Comparison of ENCODE assay signal across 8 cellular contexts in the genomic region with DNA sequence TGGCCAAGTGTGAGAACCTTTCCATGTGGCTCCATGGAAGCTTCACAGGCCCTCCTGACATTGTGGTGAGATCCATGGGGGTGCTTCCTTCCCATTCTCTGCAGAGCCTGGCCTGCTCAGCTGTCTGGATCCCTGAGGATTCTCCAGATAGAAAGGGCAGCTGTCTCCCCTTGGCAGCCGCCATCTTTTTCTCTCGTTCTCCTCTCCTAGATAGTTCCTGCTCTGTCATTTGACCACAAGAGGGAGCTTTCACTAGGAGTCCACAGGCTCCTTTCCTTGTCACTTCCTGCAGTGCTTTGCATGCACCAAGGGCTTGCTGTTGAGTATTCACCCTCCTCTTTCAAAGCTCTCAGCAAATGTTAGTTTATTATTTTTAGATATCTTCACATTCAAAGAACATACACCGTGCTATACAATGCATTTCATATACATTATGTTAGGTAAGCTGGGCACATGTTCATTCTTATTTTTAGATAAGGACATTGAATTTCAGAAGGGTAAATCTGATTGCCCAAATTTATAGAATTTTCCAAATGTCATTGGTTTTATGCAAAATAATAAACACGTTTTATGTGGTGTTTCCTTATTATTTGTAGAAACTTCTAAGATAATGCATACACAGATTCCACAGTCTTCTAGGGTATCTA.
A peak's percentile ranks its signal among the peaks of the same experiment; 100 is the strongest.
DNase-seq lines count a peak whose midpoint lies in the region; ATAC-seq and TF ChIP-seq lines count a peak whose summit lies in the region.

No MANE protein-coding gene starts in this region.

- intact Hi-C loops in left colon (cut with DNase I, micrococcal nuclease) = no loop called here

- H3K4me3 ChIP-seq in cardiac fibroblast (replicated peaks in 1 of 2; ENCODE audit: low read depth in 2 of 2, low read length in 2 of 2) = no peak overlapping the region
- no peak overlapping the region for H3K4me3 ChIP-seq in tibial nerve

- TF ChIP-seq POLR2A in tibial nerve (IDR thresholded peaks at IDR 0.05) = no peak

- in situ Hi-C loops in GM13976 (cut with MboI; ENCODE audit: low sequenced_read_pairs, unreplicated experiment) = no loop called here

- ATAC-seq in left colon = peak; percentile 92

- H3K9me3 ChIP-seq in tibial nerve = no peaks in the 10 kb centered on the region

- H3K4me1 ChIP-seq in tibial nerve = peaks cover 0 to 5% (median 0%) of the 10 kb centered on the region in 4 donors

- TF ChIP-seq EP300 in tibial nerve (IDR thresholded peaks at IDR 0.05) = no peak

- WGBS in tibial nerve, 2 donors = 68 to 69% methylated on average over 4 of the region's 4 CpGs

- no peak for TF ChIP-seq CTCF in GM13976 (IDR thresholded peaks at IDR 0.05; ENCODE audit: borderline replicate concordance, control extremely low read depth, extremely low read depth, insufficient read depth, missing control alignments)
- TF ChIP-seq CTCF in cardiac fibroblast (IDR thresholded peaks at IDR 0.05; ENCODE audit: low read depth, low read length) = peak; percentile 86
- peak; percentile 10 to 24 (median 18) for TF ChIP-seq CTCF in tibial nerve (IDR thresholded peaks at IDR 0.05)

- peaks cover 0 to 12% (median 0%) of the 10 kb centered on the region in 3 donors for H3K36me3 ChIP-seq in tibial nerve

- H3K27ac ChIP-seq in tibial nerve = no peak overlapping the region

- DNase-seq in AG08396 (ENCODE audit: low spot score) (peak; percentile 20), GM13976 (ENCODE audit: low spot score) (peak; percentile 14), Kasumi-1 (lab: John Stamatoyannopoulos, UW) (peak; percentile 52 to 56), OCI-M1 (lab: John Stamatoyannopoulos, UW) (peak; percentile 86), cardiac fibroblast (ENCODE audit: low read depth in 2 of 2) (peak; percentile 78 to 86), left colon (peak in 1 of 2 donors; percentile 8), tibial nerve (ENCODE audit: low spot score in 2 of 2) (no peak), ureter (ENCODE audit: low spot score) (no peak)

- no peaks in the 10 kb centered on the region for H3K27me3 ChIP-seq in tibial nerve

Comparison
In these comparisons a context has a peak if more than half of its experiments do, and no peak if none do; other contexts are left out.
1. DNase-seq: peak in AG08396 (single experiment), GM13976 (single experiment), Kasumi-1 (2 of 2), OCI-M1 (single experiment) and cardiac fibroblast (2 of 2); none in tibial nerve (0 of 2) and ureter (single experiment).